18 cellular contexts compared by ENCODE assay signal in the genomic region with DNA sequence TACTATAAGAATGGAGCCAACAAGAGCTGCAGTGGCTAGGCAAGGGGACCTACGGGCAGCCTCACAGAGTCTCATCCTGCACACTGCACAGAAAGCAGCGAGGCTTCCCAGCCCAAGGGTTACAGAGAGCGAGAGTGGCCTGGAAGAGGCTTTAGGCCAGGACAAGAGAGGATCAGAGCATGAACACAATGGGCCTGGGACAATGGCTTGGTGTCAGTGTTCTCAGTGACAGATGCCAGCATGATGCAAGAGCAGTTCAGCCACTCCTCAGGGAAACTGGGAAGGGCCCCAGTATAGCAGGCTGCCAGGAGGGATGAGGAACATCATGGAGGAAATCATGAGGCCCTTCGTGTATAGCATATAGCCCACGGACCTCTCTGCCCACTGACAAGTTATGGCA.
"Had no signal": no experiment of that assay in that cellular context is flagged by ENCODE, and none has a peak within 500 bp of the region (broad histone marks: within the 10 kb centered on the region; RNA-seq: fewer than 3 reads in every experiment).

No MANE protein-coding gene starts in this region.

- H3K27me3 ChIP-seq: adrenal gland, breast epithelium, gastrocnemius medialis, right atrium auricular region, stomach, upper lobe of left lung had no signal

- H3K9me3 ChIP-seq: adrenal gland, breast epithelium, gastrocnemius medialis, right atrium auricular region, stomach, thoracic aorta, upper lobe of left lung had no signal

- DNase-seq: activated CD4-positive, alpha-beta T cell treated with anti-CD3 and anti-CD28 coated beads for 48 hours; activated CD4-positive, CD25-positive, alpha-beta regulatory T cell; activated effector memory CD4-positive, alpha-beta T cell treated with anti-CD3 and anti-CD28 coated beads, Interleukin-2, amount 50 U/mL, for 16 hours; activated T-cell treated with anti-CD3 and anti-CD28 coated beads, Interleukin-2, amount 50 U/mL, for 72 hours; adrenal gland; effector CD4-positive, alpha-beta T cell; gastrocnemius medialis; mesenchymal stem cell; naive thymus-derived CD8-positive, alpha-beta T cell; stimulated activated CD4-positive, alpha-beta T cell treated with anti-CD3 and anti-CD28 coated beads, Interleukin-2, amount 100 ng/mL, for 24 hours; stomach; T-cell; upper lobe of left lung had no signal

- H3K36me3 ChIP-seq: adrenal gland, breast epithelium, gastrocnemius medialis, right atrium auricular region, stomach, thoracic aorta, upper lobe of left lung had no signal

- H3K4me3 Mint-ChIP-seq: activated T-cell treated with anti-CD3 and anti-CD28 coated beads, Interleukin-2, amount 50 U/mL, for 72 hours; naive thymus-derived CD8-positive, alpha-beta T cell; T-cell had no signal

- H3K27ac Mint-ChIP-seq: activated naive CD4-positive, alpha-beta T cell treated with anti-CD3 and anti-CD28 coated beads, Interleukin-2, amount 50 U/mL, for 72 hours; activated T-cell treated with anti-CD3 and anti-CD28 coated beads, Interleukin-2, amount 50 U/mL, for 72 hours; naive thymus-derived CD8-positive, alpha-beta T cell; T-cell had no signal

- H3K4me3 ChIP-seq: adrenal gland, breast epithelium, coronary artery, gastrocnemius medialis, right atrium auricular region, stomach, thoracic aorta, upper lobe of left lung had no signal

- H3K27ac ChIP-seq: adrenal gland, breast epithelium, coronary artery, gastrocnemius medialis, right atrium auricular region, stomach, thoracic aorta, upper lobe of left lung had no signal

- H3K4me1 ChIP-seq: adrenal gland, breast epithelium, gastrocnemius medialis, right atrium auricular region, stomach, upper lobe of left lung had no signal

- H3K36me3 Mint-ChIP-seq: activated naive CD4-positive, alpha-beta T cell treated with anti-CD3 and anti-CD28 coated beads, Interleukin-2, amount 50 U/mL, for 72 hours; naive thymus-derived CD8-positive, alpha-beta T cell; T-cell had no signal

- H3K9me3 Mint-ChIP-seq: activated naive CD4-positive, alpha-beta T cell treated with anti-CD3 and anti-CD28 coated beads, Interleukin-2, amount 50 U/mL, for 72 hours; activated T-cell treated with anti-CD3 and anti-CD28 coated beads, Interleukin-2, amount 50 U/mL, for 72 hours; T-cell had no signal

- H3K4me1 Mint-ChIP-seq: naive thymus-derived CD8-positive, alpha-beta T cell; T-cell had no signal
